ENCODE assay signal across 1 cellular context in genomic region chr6:160956300-160957035, GRCh38.
TF ChIP-seq lines count a peak whose summit lies in the region.

No MANE protein-coding gene starts in this region.

TF ChIP-seq in GM23338, 12 proteins besides CTCF, POLR2A, EP300 and RAD21 (continued from another document):
- TF ChIP-seq ZNF462 (CRISPR knock-in tag; IDR thresholded peaks at IDR 0.05): no peak
- TF ChIP-seq JUNB (IDR thresholded peaks at IDR 0.05; ENCODE audit: unreplicated experiment): no peak
- no peak for TF ChIP-seq ETS1 (IDR thresholded peaks at IDR 0.05)
- no peak for TF ChIP-seq EZH2phosphoT487 (IDR thresholded peaks at IDR 0.05; ENCODE audit: unreplicated experiment)
- TF ChIP-seq POLR2AphosphoS5 (IDR thresholded peaks at IDR 0.05; ENCODE audit: low read depth): no peak
- no peak for TF ChIP-seq EZH2 (IDR thresholded peaks at IDR 0.05; ENCODE audit: low read depth, unreplicated experiment)
- no peak for TF ChIP-seq CREB1 (CRISPR knock-in tag; IDR thresholded peaks at IDR 0.05; ENCODE audit: low read depth)
- TF ChIP-seq ZNF114 (CRISPR knock-in tag; IDR thresholded peaks at IDR 0.05): no peak
- no peak for TF ChIP-seq STAT1 (IDR thresholded peaks at IDR 0.05; ENCODE audit: unreplicated experiment)
- TF ChIP-seq REST (IDR thresholded peaks at IDR 0.05; ENCODE audit: unreplicated experiment): no peak
